ENCODE assay signal across 13 cellular contexts in genomic region chr17:7029096-7029495, GRCh38. TPM values are rescaled to one million over a fixed set of nuclear protein-coding genes. Genes with fewer than 3 reads are reported as not detected.
DNase-seq lines count a peak whose midpoint lies in the region; ATAC-seq and TF ChIP-seq lines count a peak whose summit lies in the region.
"Had no signal": no experiment of that assay in that cellular context is flagged by ENCODE, and none has a peak within 500 bp of the region (broad histone marks: within the 10 kb centered on the region; RNA-seq: fewer than 3 reads in every experiment).

No MANE protein-coding gene starts in this region.

- H3K4me3 Mint-ChIP-seq in activated T-cell treated with anti-CD3 and anti-CD28 coated beads, Interleukin-2, amount 50 U/mL, for 24 hours, result no peak overlapping the region
- peak overlapping the region; percentile 72 for H3K4me3 Mint-ChIP-seq in T-helper 17 cell
- H3K4me3 Mint-ChIP-seq in stimulated activated memory B cell treated with anti-CD40 and anti-IgM and Interleukin-4, amounts not matched to agents 10 μg/mL and 1 μg/mL and 100 μg/mL, for 72 hours, result no peak overlapping the region
- H3K4me3 Mint-ChIP-seq: endodermal cell, mesothelial cell of epicardium had no signal

- peak overlapping the region; percentile 86 for H3K27ac Mint-ChIP-seq in activated T-cell treated with anti-CD3 and anti-CD28 coated beads, Interleukin-2, amount 50 U/mL, for 24 hours
- H3K27ac Mint-ChIP-seq in T-helper 17 cell, result peak overlapping the region; percentile 70
- H3K27ac Mint-ChIP-seq in stimulated activated memory B cell treated with anti-CD40 and anti-IgM and Interleukin-4, amounts not matched to agents 10 μg/mL and 1 μg/mL and 100 μg/mL, for 72 hours, result peak overlapping the region; percentile 80
- H3K27ac Mint-ChIP-seq: endodermal cell, mesothelial cell of epicardium had no signal

- no peaks in the 10 kb centered on the region for H3K9me3 ChIP-seq in T-helper 17 cell (ENCODE audit: control insufficient read depth, low read length, poor library complexity, severe bottlenecking)
- H3K9me3 ChIP-seq in esophagus squamous epithelium, result no peaks in the 10 kb centered on the region

- no peak overlapping the region for H3K4me3 ChIP-seq in esophagus squamous epithelium

- no peak for TF ChIP-seq POLR2A in esophagus squamous epithelium (IDR thresholded peaks at IDR 0.05)

- ATAC-seq in T-helper 17 cell, result no peak
- no peak for ATAC-seq in stimulated activated memory B cell treated with anti-CD40 and anti-IgM and Interleukin-4, amounts not matched to agents 10 μg/mL and 1 μg/mL and 100 μg/mL, for 72 hours
- ATAC-seq in HG03439 (IDR thresholded peaks at IDR 0.05; ENCODE audit: unreplicated experiment), result no peak

- no peak for DNase-seq in activated T-cell treated with anti-CD3 and anti-CD28 coated beads, Interleukin-2, amount 50 U/mL, for 24 hours
- no peak for DNase-seq in activated T-cell treated with anti-CD3 and anti-CD28 coated beads, Interleukin-2, amount 50 U/mL, for 48 hours
- DNase-seq in T-helper 17 cell, result no peak
- no peak for DNase-seq in esophagus squamous epithelium (lab: John Stamatoyannopoulos, UW)
- DNase-seq in HEK293T (ENCODE audit: extremely low spot score), result no peak
- no peak for DNase-seq in KG1 (lab: John Stamatoyannopoulos, UW)

- peaks cover 0 to 23% (median 0%) of the 10 kb centered on the region in 3 donors for H3K4me1 ChIP-seq in esophagus squamous epithelium

- peaks cover 45% of the 10 kb centered on the region for H3K4me1 Mint-ChIP-seq in activated T-cell treated with anti-CD3 and anti-CD28 coated beads, Interleukin-2, amount 50 U/mL, for 24 hours (ENCODE audit: low read depth)
- H3K4me1 Mint-ChIP-seq in T-helper 17 cell, result peaks cover 31% of the 10 kb centered on the region
- peaks cover 37% of the 10 kb centered on the region for H3K4me1 Mint-ChIP-seq in stimulated activated memory B cell treated with anti-CD40 and anti-IgM and Interleukin-4, amounts not matched to agents 10 μg/mL and 1 μg/mL and 100 μg/mL, for 72 hours
- H3K4me1 Mint-ChIP-seq: endodermal cell, mesothelial cell of epicardium had no signal

- H3K27ac ChIP-seq in esophagus squamous epithelium, result peak overlapping the region in 3 of 4 donors; percentile 46 to 69 (median 54)

- H3K36me3 ChIP-seq in esophagus squamous epithelium, result no peaks in the 10 kb centered on the region

- POLR2A ChIA-PET in HEK293T (lab: Yijun Ruan, JAX), result no interaction called here

- no peak for TF ChIP-seq CTCF in esophagus squamous epithelium (IDR thresholded peaks at IDR 0.05)

- no peaks in the 10 kb centered on the region for H3K27me3 Mint-ChIP-seq in activated T-cell treated with anti-CD3 and anti-CD28 coated beads, Interleukin-2, amount 50 U/mL, for 24 hours
- H3K27me3 Mint-ChIP-seq in T-helper 17 cell, result no peaks in the 10 kb centered on the region
- no peaks in the 10 kb centered on the region for H3K27me3 Mint-ChIP-seq in stimulated activated memory B cell treated with anti-CD40 and anti-IgM and Interleukin-4, amounts not matched to agents 10 μg/mL and 1 μg/mL and 100 μg/mL, for 72 hours

- intact Hi-C loops in esophagus squamous epithelium (cut with DNase I), result no loop called here

- H3K27me3 ChIP-seq in esophagus squamous epithelium, result no peaks in the 10 kb centered on the region

- peaks cover 2% of the 10 kb centered on the region for H3K9me3 Mint-ChIP-seq in activated T-cell treated with anti-CD3 and anti-CD28 coated beads, Interleukin-2, amount 50 U/mL, for 24 hours
- no peaks in the 10 kb centered on the region for H3K9me3 Mint-ChIP-seq in stimulated activated memory B cell treated with anti-CD40 and anti-IgM and Interleukin-4, amounts not matched to agents 10 μg/mL and 1 μg/mL and 100 μg/mL, for 72 hours
- H3K9me3 Mint-ChIP-seq: endodermal cell, mesothelial cell of epicardium had no signal

- 75 to 77% methylated on average over 3 of the region's 3 CpGs for WGBS in esophagus squamous epithelium, 2 donors

- no peaks in the 10 kb centered on the region for H3K36me3 Mint-ChIP-seq in activated T-cell treated with anti-CD3 and anti-CD28 coated beads, Interleukin-2, amount 50 U/mL, for 24 hours (ENCODE audit: low read depth)
- no peaks in the 10 kb centered on the region for H3K36me3 Mint-ChIP-seq in T-helper 17 cell (ENCODE audit: low read depth)
- no peaks in the 10 kb centered on the region for H3K36me3 Mint-ChIP-seq in stimulated activated memory B cell treated with anti-CD40 and anti-IgM and Interleukin-4, amounts not matched to agents 10 μg/mL and 1 μg/mL and 100 μg/mL, for 72 hours
- H3K36me3 Mint-ChIP-seq: mesothelial cell of epicardium had no signal

- CTCF ChIA-PET in HEK293T (lab: Yijun Ruan, JAX), result no interaction called here

TF ChIP-seq in HEK293T, 16 proteins besides CTCF, POLR2A, EP300 and RAD21:
- no peak for TF ChIP-seq FOXM1 (IDR thresholded peaks at IDR 0.05; ENCODE audit: borderline replicate concordance)
- TF ChIP-seq PKNOX1 (IDR thresholded peaks at IDR 0.05), result no peak
- no peak for TF ChIP-seq ZNF384 (IDR thresholded peaks at IDR 0.05)
- TF ChIP-seq L3MBTL2 (conservative IDR thresholded peaks at IDR 0.05), result no peak
- no peak for TF ChIP-seq BHLHE40 (IDR thresholded peaks at IDR 0.05; ENCODE audit: borderline replicate concordance)
- no peak for TF ChIP-seq ARNT (IDR thresholded peaks at IDR 0.05)
- no peak for TF ChIP-seq FOXK2 (IDR thresholded peaks at IDR 0.05)
- no peak for TF ChIP-seq NFRKB (IDR thresholded peaks at IDR 0.05)
- TF ChIP-seq ELF4 (IDR thresholded peaks at IDR 0.05), result no peak
- TF ChIP-seq SUZ12 (IDR thresholded peaks at IDR 0.05), result no peak
- TF ChIP-seq TARDBP (IDR thresholded peaks at IDR 0.05), result no peak
- TF ChIP-seq CTBP1 (IDR thresholded peaks at IDR 0.05; ENCODE audit: borderline replicate concordance), result no peak
- no peak for TF ChIP-seq HDGF (IDR thresholded peaks at IDR 0.05; ENCODE audit: borderline replicate concordance)

RNA-seq across cellular contexts. Expression of gene BCL6B, which starts 6.2 kb away (rescaled TPM):
- under 1 TPM in 1 of 2 donors, not detected in 1; 0.17 TPM for total RNA-seq in T-helper 17 cell
- 1 to 10 TPM in 1 of 4 donors, under 1 TPM in 3; 0.15 to 1.9 (median 0.67) TPM for total RNA-seq in esophagus squamous epithelium
- total RNA-seq: mesothelial cell of epicardium had no signal

RNA-seq across cellular contexts. Expression of gene SLC16A13, which starts 6.7 kb away (rescaled TPM):
- total RNA-seq in T-helper 17 cell (1 to 10 TPM; 3.3 to 4.6 TPM), esophagus squamous epithelium (1 to 10 TPM; 2.7 to 5.6 (median 3.6) TPM)

RNA-seq across cellular contexts. Expression of gene SLC16A11, which starts 14.8 kb away (rescaled TPM):
- under 1 TPM in 1 of 2 donors, not detected in 1; 0.40 TPM for total RNA-seq in T-helper 17 cell
- 1 to 10 TPM in 1 of 4 donors, under 1 TPM in 2, not detected in 1; 0.56 to 2.1 (median 0.72) TPM for total RNA-seq in esophagus squamous epithelium
- total RNA-seq: frontal cortex, temporal lobe had no signal

RNA-seq across cellular contexts. Expression of gene RNASEK, which starts 16.7 kb away (rescaled TPM):
- total RNA-seq in T-helper 17 cell, result 100 to 1,000 TPM; 141 to 150 TPM
- total RNA-seq in esophagus squamous epithelium, result 100 to 1,000 TPM in 3 of 4 donors, 10 to 100 TPM in 1; 96.1 to 173 (median 137) TPM

RNA-seq across cellular contexts. Expression of gene ALOX12, which starts 33.2 kb away (rescaled TPM):
- total RNA-seq in T-helper 17 cell (10 to 100 TPM in 1 of 2 donors, 1 to 10 TPM in 1; 1.2 to 32.0 TPM), esophagus squamous epithelium (10 to 100 TPM in 3 of 4 donors, 1 to 10 TPM in 1; 3.8 to 43.5 (median 26.4) TPM)
- total RNA-seq: GM12878 had no signal
